Comparison of ENCODE assay signal across 30 cellular contexts in the genomic region with DNA sequence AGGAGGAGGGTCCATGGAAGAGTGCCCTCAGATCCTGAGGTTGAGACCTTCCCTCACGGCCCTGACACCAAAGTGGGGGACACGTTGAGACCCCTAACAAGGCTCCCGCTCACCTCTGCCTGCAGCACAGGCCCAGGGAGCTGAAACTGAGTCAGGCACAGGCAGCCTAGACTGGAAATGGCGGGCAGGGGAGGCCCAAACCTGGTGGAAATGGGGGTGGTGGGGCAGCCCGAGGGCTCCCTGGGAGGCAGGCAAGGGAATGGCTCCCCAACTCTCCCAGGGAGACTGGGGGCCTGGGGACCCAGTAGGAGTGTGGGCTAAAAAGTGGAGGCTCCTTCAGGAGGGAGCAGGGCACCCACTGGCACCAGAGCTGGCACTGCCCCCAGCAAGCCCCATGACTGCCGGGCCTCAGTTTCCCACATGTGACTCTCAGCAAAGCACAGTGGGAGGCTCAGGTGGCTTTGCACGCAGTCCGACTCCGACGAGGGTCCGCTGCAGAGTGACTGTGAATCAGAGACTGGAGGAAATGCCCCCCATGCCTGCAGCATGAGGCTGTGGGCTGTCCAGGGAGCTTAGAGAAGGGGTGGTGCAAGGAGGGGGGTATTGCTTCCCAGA. TPM values are rescaled to one million over a fixed set of nuclear protein-coding genes. Genes with fewer than 3 reads are reported as not detected.
DNase-seq lines count a peak whose midpoint lies in the region; ATAC-seq, FAIRE-seq and TF ChIP-seq lines count a peak whose summit lies in the region.
"Had no signal": no experiment of that assay in that cellular context is flagged by ENCODE, and none has a peak within 500 bp of the region (broad histone marks: within the 10 kb centered on the region; RNA-seq: fewer than 3 reads in every experiment).

No MANE protein-coding gene starts in this region.

- ATAC-seq in SK-N-SH treated with all-trans-retinoic acid at 6 μM for 48 hours: no peak
- no peak for ATAC-seq in K562
- ATAC-seq: sciatic nerve, T-cell had no signal

- no peak for TF ChIP-seq POLR2A in K562 (conservative IDR thresholded peaks at IDR 0.05)

- peaks cover 38% of the 10 kb centered on the region for H3K27me3 ChIP-seq in SK-N-SH (ENCODE audit: insufficient read depth)
- peaks cover 12 to 45% of the 10 kb centered on the region in 2 experiments; a peak in 3 of 5 replicates for H3K27me3 ChIP-seq in K562 (ENCODE audit: control insufficient read depth in 2 of 2, insufficient read depth in 2 of 2, low read length in 2 of 2)
- peaks cover 13 to 54% (median 38%) of the 10 kb centered on the region in 3 experiments for H3K27me3 ChIP-seq in neuronal stem cell (ENCODE audit: control insufficient read depth in 3 of 3, insufficient read depth in 3 of 3, low read depth in 1 of 3, low read length in 3 of 3)
- peaks cover 25 to 30% of the 10 kb centered on the region in 2 donors for H3K27me3 ChIP-seq in small intestine (ENCODE audit: control insufficient read depth in 2 of 2, insufficient read depth in 2 of 2, low read length in 2 of 2)
- H3K27me3 ChIP-seq: SJCRH30 had no signal

- peak overlapping the region; percentile 16 for H2BK12ac ChIP-seq in neuronal stem cell (ENCODE audit: low read length)

- in situ Hi-C loops in K562 (cut with MboI) (no loop called here), GM13976 (cut with MboI; ENCODE audit: low sequenced_read_pairs, unreplicated experiment) (no loop called here)

- H3K36me3 ChIP-seq in SK-N-SH (replicated peaks in 1 of 2; ENCODE audit: control insufficient read depth in 1 of 2, insufficient read depth in 2 of 2, low read length in 1 of 2) (no peaks in the 10 kb centered on the region), K562 (ENCODE audit: control insufficient read depth, insufficient read depth, low read length) (no peaks in the 10 kb centered on the region), neuronal stem cell (replicated peaks in 1 of 2; ENCODE audit: control insufficient read depth in 2 of 2, insufficient read depth in 2 of 2, low read length in 2 of 2) (no peaks in the 10 kb centered on the region), small intestine (ENCODE audit: control insufficient read depth in 2 of 2, insufficient read depth in 2 of 2, low read length in 2 of 2) (no peaks in the 10 kb centered on the region)
- H3K36me3 ChIP-seq: brain microvascular endothelial cell, SJCRH30 had no signal

- peaks cover 32 to 55% (median 47%) of the 10 kb centered on the region in 7 donors for H3K9me3 Mint-ChIP-seq in CD14-positive monocyte
- H3K9me3 Mint-ChIP-seq: activated naive CD4-positive, alpha-beta T cell treated with anti-CD3 and anti-CD28 coated beads for 36 hours; T-cell had no signal

- H4K8ac ChIP-seq in neuronal stem cell (ENCODE audit: low read depth, low read length): no peak overlapping the region

- H3K4me1 ChIP-seq in SK-N-SH (ENCODE audit: control insufficient read depth in 1 of 2, insufficient read depth in 2 of 2, low read depth in 1 of 2, low read length in 1 of 2): no peaks in the 10 kb centered on the region
- H3K4me1 ChIP-seq in K562 (replicated peaks in 1 of 2; ENCODE audit: control insufficient read depth in 2 of 2, insufficient read depth in 2 of 2, low read length in 2 of 2): peaks cover 3 to 36% of the 10 kb centered on the region in 2 experiments; a peak in 3 of 5 replicates
- H3K4me1 ChIP-seq in neuronal stem cell (ENCODE audit: control insufficient read depth in 2 of 2, insufficient read depth in 1 of 2, low read depth in 1 of 2, low read length in 2 of 2): no peaks in the 10 kb centered on the region
- no peaks in the 10 kb centered on the region for H3K4me1 ChIP-seq in small intestine (ENCODE audit: control insufficient read depth in 2 of 2, insufficient read depth in 1 of 2, low read depth in 1 of 2, low read length in 1 of 2)
- H3K4me1 ChIP-seq: parathyroid adenoma, SJCRH30 had no signal

- no peak overlapping the region for H4K91ac ChIP-seq in neuronal stem cell (ENCODE audit: low read depth, low read length, poor library complexity)

- no peak overlapping the region for H3K27ac ChIP-seq in SK-N-SH (ENCODE audit: low read depth in 2 of 2, low read length in 1 of 2)
- no peak overlapping the region for H3K27ac ChIP-seq in K562 (ENCODE audit: extremely low read depth, low read depth, low read length)
- H3K27ac ChIP-seq in neuronal stem cell (replicated peaks; ENCODE audit: low read length): no peak overlapping the region
- no peak overlapping the region for H3K27ac ChIP-seq in small intestine (ENCODE audit: low read depth in 1 of 2, low read length in 1 of 2)
- H3K27ac ChIP-seq: 22Rv1, brain microvascular endothelial cell, parathyroid adenoma, SJCRH30 had no signal

- H3K27ac Mint-ChIP-seq in CD14-positive monocyte: no peak overlapping the region
- H3K27ac Mint-ChIP-seq: activated CD4-positive, alpha-beta memory T cell treated with anti-CD3 and anti-CD28 coated beads for 36 hours; activated naive CD4-positive, alpha-beta T cell treated with anti-CD3 and anti-CD28 coated beads for 36 hours; CD4-positive, CD25-positive, alpha-beta regulatory T cell; T-cell had no signal

- H3K9ac ChIP-seq in SK-N-SH (no peak overlapping the region), K562 (ENCODE audit: insufficient read depth in 1 of 2, low read depth in 2 of 2, low read length in 2 of 2) (no peak overlapping the region), neuronal stem cell (ENCODE audit: low read depth, low read length, poor library complexity) (no peak overlapping the region)
- H3K9ac ChIP-seq: parathyroid adenoma had no signal

- POLR2A ChIA-PET in SK-N-SH (lab: Yijun Ruan, JAX) (no interaction called here), K562 (lab: Yijun Ruan, JAX) (interaction anchor here (0.5 to 1.1 kb wide), 2 partner anchors 42 to 384 kb away, joined by 3 read pairs; no protein-coding TSS in a partner anchor)

- intact Hi-C loops in CD14-positive monocyte (cut with micrococcal nuclease): no loop called here
- intact Hi-C loops in K562 (cut with micrococcal nuclease): no loop called here

- H3F3A ChIP-seq in SK-N-SH (replicated peaks; ENCODE audit: insufficient read depth): no peaks in the 10 kb centered on the region

- H3K9me2 ChIP-seq in SK-N-SH: no peaks in the 10 kb centered on the region

- BruUV-seq in K562 (replicated peaks; lab: Mats Ljungman, UMichigan): no TSS peak

- no CpG with 5 or more reads among the region's 11 CpGs for WGBS in SK-N-SH (ENCODE audit: low lambda C conversion rate)
- whole genome bisulfite sequencing in K562 (ENCODE audit: insufficient coverage, low coverage, missing lambda C conversion rate): 17% methylated on average over 11 of the region's 11 CpGs
- whole genome bisulfite sequencing in neuronal stem cell (ENCODE audit: extremely low coverage in 2 of 2, insufficient read length in 2 of 2, insufficient replicate concordance in 1 of 2), 2 donors: no CpG with 5 or more reads among the region's 11 CpGs
- WGBS in small intestine, 3 donors: 84 to 88% (median 86%) methylated on average over 11 of the region's 11 CpGs

- DNase-seq in SK-N-SH (peak; percentile 21), CD14-positive monocyte (ENCODE audit: low spot score) (peak; percentile 37), K562 (ENCODE audit: extremely low read depth in 1 of 4, low spot score in 3 of 4) (no peak), neuronal stem cell (ENCODE audit: low spot score) (no peak), NCI-H2107 treated with DMSO at 0.1 percent for 48 hours (lab: John Stamatoyannopoulos, UW; ENCODE audit: unreplicated experiment) (no peak), GM13976 (ENCODE audit: low spot score) (no peak), small intestine (no peak)
- DNase-seq: activated naive CD4-positive, alpha-beta T cell treated with anti-CD3 and anti-CD28 coated beads for 36 hours; amniotic stem cell; brain microvascular endothelial cell; CD4-positive, CD25-positive, alpha-beta regulatory T cell; DND-41; GOT3; IMR-90; NCI-H1092 treated with DMSO at 0.1 percent for 48 hours; NCI-H187 treated with DMSO at 0.1 percent for 48 hours; NCI-H524 treated with DMSO at 0.1 percent for 48 hours; NK-92 treated with Interleukin-12 subunit alpha and Interleukin-12 subunit beta, amount 100 ng/mL, for 24 hours; SJCRH30; stimulated activated naive CD4-positive, alpha-beta T cell had no signal

- peak overlapping the region; percentile 80 for H3K23ac ChIP-seq in neuronal stem cell (ENCODE audit: low read depth, low read length, poor library complexity)

- H3K27me3 Mint-ChIP-seq in CD14-positive monocyte (ENCODE audit: low read depth in 3 of 3): peaks cover 47 to 57% (median 49%) of the 10 kb centered on the region in 3 donors

- H3K9me3 ChIP-seq in SK-N-SH: no peaks in the 10 kb centered on the region
- no peaks in the 10 kb centered on the region for H3K9me3 ChIP-seq in K562 (replicated peaks; ENCODE audit: control insufficient read depth, insufficient read depth, low read depth, low read length)
- H3K9me3 ChIP-seq in neuronal stem cell (replicated peaks in 1 of 2; ENCODE audit: control insufficient read depth in 2 of 2, insufficient read depth in 1 of 2, low read depth in 1 of 2, low read length in 2 of 2): peaks cover 13 to 29% of the 10 kb centered on the region in 2 donors
- H3K9me3 ChIP-seq in small intestine (ENCODE audit: control insufficient read depth, low read depth): peaks cover 5% of the 10 kb centered on the region

- H2AK5ac ChIP-seq in neuronal stem cell (ENCODE audit: low read depth, low read length): no peak overlapping the region

- TF ChIP-seq RAD21 in SK-N-SH (IDR thresholded peaks at IDR 0.05; ENCODE audit: low read length): no peak
- TF ChIP-seq RAD21 in K562 (CRISPR knock-in tag; conservative IDR thresholded peaks at IDR 0.05 in 1 of 2, IDR thresholded peaks at IDR 0.05 in 1 of 2): no peak

- TF ChIP-seq EP300 in SK-N-SH (IDR thresholded peaks at IDR 0.05; ENCODE audit: borderline replicate concordance in 1 of 2, low read depth in 1 of 2, low read length in 1 of 2) (no peak), K562 (IDR thresholded peaks at IDR 0.05; ENCODE audit: low read length) (no peak)

- no peak overlapping the region for H2AFZ ChIP-seq in SK-N-SH (ENCODE audit: low read depth)
- H2AFZ ChIP-seq in K562 (ENCODE audit: low read depth, low read length): 0 out of 2 replicates have a peak overlapping the region, but pooled peaks have one; percentile 39
- H2AFZ ChIP-seq in neuronal stem cell (ENCODE audit: low read length): no peak overlapping the region
- H2AFZ ChIP-seq: parathyroid adenoma had no signal

- peaks cover 3 to 11% of the 10 kb centered on the region in 2 donors for H3K36me3 Mint-ChIP-seq in CD14-positive monocyte
- H3K36me3 Mint-ChIP-seq: CD4-positive, CD25-positive, alpha-beta regulatory T cell had no signal

- no peak for FAIRE-seq in K562 (lab: Jason Lieb, UNC)
- no peak for FAIRE-seq in small intestine (lab: Jason Lieb, UNC)
- FAIRE-seq: urothelium cell line had no signal

- H4K20me1 ChIP-seq in SK-N-SH (ENCODE audit: insufficient read depth) (no peaks in the 10 kb centered on the region), K562 (replicated peaks; ENCODE audit: control insufficient read depth, insufficient read depth, low read length) (no peaks in the 10 kb centered on the region)

- peak overlapping the region; percentile 47 for H2BK120ac ChIP-seq in neuronal stem cell (ENCODE audit: low read depth, low read length)

- TF ChIP-seq CTCF in SK-N-SH (IDR thresholded peaks at IDR 0.05) (no peak), CD14-positive monocyte (IDR thresholded peaks at IDR 0.05) (no peak), K562 (IDR thresholded peaks at IDR 0.05 in 2 of 3, conservative IDR thresholded peaks at IDR 0.05 in 1 of 3; ENCODE audit: insufficient read depth in 2 of 3, low read depth in 1 of 3, low read length in 3 of 3) (no peak), GM13976 (IDR thresholded peaks at IDR 0.05; ENCODE audit: borderline replicate concordance, control extremely low read depth, extremely low read depth, insufficient read depth, missing control alignments) (no peak)

- H3K79me1 ChIP-seq in neuronal stem cell (ENCODE audit: low read depth, low read length): peaks cover 3% of the 10 kb centered on the region

- CTCF ChIA-PET in SK-N-SH (lab: Yijun Ruan, JAX): interaction anchor here (0.9 to 2.4 kb wide), 2 partner anchors 13 to 113 kb away, joined by 3 to 11 read pairs; no protein-coding TSS in a partner anchor
- CTCF ChIA-PET in K562 (lab: Yijun Ruan, JAX; ENCODE audit: low intra/inter-chr PET ratio): interaction anchor here (0.6 kb wide), 1 partner anchor 24 kb away, joined by 3 read pairs; no protein-coding TSS in a partner anchor

- no peak overlapping the region for H3K4me2 ChIP-seq in SK-N-SH
- peak overlapping the region; percentile 25; the same call in 1 of the 2 replicates for H3K4me2 ChIP-seq in K562 (ENCODE audit: insufficient read depth, low read length)
- no peak overlapping the region for H3K4me2 ChIP-seq in neuronal stem cell (ENCODE audit: insufficient read depth, low read length, poor library complexity, severe bottlenecking)

- H3K79me2 ChIP-seq in SK-N-SH (ENCODE audit: insufficient read depth): no peaks in the 10 kb centered on the region
- H3K79me2 ChIP-seq in K562 (ENCODE audit: control insufficient read depth, insufficient read depth, low read length): no peaks in the 10 kb centered on the region
- H3K79me2 ChIP-seq: parathyroid adenoma had no signal

- H2BK15ac ChIP-seq in neuronal stem cell (ENCODE audit: low read length): no peak overlapping the region

- H3K4me3 ChIP-seq in SK-N-SH (ENCODE audit: low read depth in 2 of 2, low read length in 1 of 2) (no peak overlapping the region), K562 (no peak overlapping the region), neuronal stem cell (ENCODE audit: low read length in 2 of 2) (no peak overlapping the region), small intestine (ENCODE audit: low read depth in 1 of 2, low read length in 2 of 2) (no peak overlapping the region)
- H3K4me3 ChIP-seq: SJCRH30 had no signal

- no peaks in the 10 kb centered on the region for H3K4me1 Mint-ChIP-seq in CD14-positive monocyte

- peak overlapping the region; percentile 71 for H3K14ac ChIP-seq in neuronal stem cell (ENCODE audit: low read length)

- peak overlapping the region; percentile 66 for H2BK5ac ChIP-seq in neuronal stem cell (ENCODE audit: low read length)

- no peak overlapping the region for H3K18ac ChIP-seq in neuronal stem cell (ENCODE audit: low read length)

- no peak overlapping the region for H3K4ac ChIP-seq in neuronal stem cell (ENCODE audit: low read length)

- peak overlapping the region in 1 of 2 donors; percentile 51 for H3K4me3 Mint-ChIP-seq in CD14-positive monocyte
- H3K4me3 Mint-ChIP-seq: activated CD4-positive, alpha-beta memory T cell treated with anti-CD3 and anti-CD28 coated beads for 36 hours; activated naive CD4-positive, alpha-beta T cell treated with anti-CD3 and anti-CD28 coated beads for 36 hours; T-cell had no signal

- H3K9me1 ChIP-seq in K562 (ENCODE audit: control insufficient read depth, insufficient read depth, low read length): no peaks in the 10 kb centered on the region

RNA-seq across cellular contexts. Expression of a gene that starts 5.9 kb away (rescaled TPM):
- polyA plus RNA-seq in SK-N-SH (2012; rRNA removed) (not detected in 2 replicates), CD14-positive monocyte (not detected), K562 (2011; rRNA removed) (not detected in 2 replicates), K562 (2014; fragmentation: Illumina TruSeq; extraction: Trizol) (not detected in 2 replicates), K562 (2014; fragmentation: Nextera tagmentation; extraction: Ambion mirVana) (not detected), K562 (2014; rRNA removed) (not detected in 2 replicates), small intestine (not detected)
- not detected in 2 replicates for polyA plus RNA-seq in SK-N-SH (2012; cell fraction: cytosol; rRNA removed)
- not detected in 2 replicates for polyA plus RNA-seq in SK-N-SH (2012; cell fraction: nucleus; rRNA removed)
- not detected in 2 replicates for total RNA-seq in K562 (2011; cell fraction: chromatin; rRNA removed; ENCODE audit: low replicate concordance)
- total RNA-seq in K562 (2011; cell fraction: nucleolus; rRNA removed): not detected in 2 replicates
- not detected in 2 replicates for total RNA-seq in K562 (2011; cell fraction: nucleoplasm; rRNA removed)
- total RNA-seq in K562 (2014; rRNA removed) (not detected in 2 replicates), K562 (2014; rRNA removed; fragmentation: Illumina TruSeq; extraction: Trizol) (not detected in 2 replicates), K562 (2015; rRNA removed; fragmentation: Illumina TruSeq; extraction: Trizol) (not detected in 2 replicates), K562 (2021) (not detected in 2 replicates)
- 0.12 TPM in 1 of 2 replicates, not detected in the other for polyA plus RNA-seq in K562 (2011; cell fraction: cytosol; rRNA removed)
- 0.20 TPM in 1 of 2 replicates, not detected in the other for polyA plus RNA-seq in K562 (2011; cell fraction: nucleus; rRNA removed)
- not detected in 2 replicates for polyA plus RNA-seq in K562 (2012)
- not detected in 2 replicates for polyA minus RNA-seq in K562 (2011; rRNA and poly(A)+ RNA removed)
- polyA minus RNA-seq in K562 (2011; cell fraction: cytosol; rRNA and poly(A)+ RNA removed): not detected in 2 replicates
- polyA minus RNA-seq in K562 (2011; cell fraction: nucleus; rRNA and poly(A)+ RNA removed): 0.27 TPM in 1 of 2 replicates, not detected in the other
- not detected for polyA plus RNA-seq in neuronal stem cell (2013, experiment 1 of 2)
- polyA plus RNA-seq in neuronal stem cell (2013, experiment 2 of 2): not detected
- total RNA-seq: activated CD4-positive, alpha-beta memory T cell treated with anti-CD3 and anti-CD28 coated beads for 36 hours; activated naive CD4-positive, alpha-beta T cell treated with anti-CD3 and anti-CD28 coated beads for 36 hours; CD4-positive, CD25-positive, alpha-beta regulatory T cell; IMR-90; liver; sciatic nerve; SJCRH30; T-cell; temporal lobe had no signal
- polyA plus RNA-seq: CD4-positive, CD25-positive, alpha-beta regulatory T cell; IMR-90; liver; neural cell had no signal

RNA-seq across cellular contexts. Expression of a gene that starts 53.3 kb away (rescaled TPM):
- polyA plus RNA-seq in SK-N-SH (2012; rRNA removed): 14.5 and 14.9 TPM in 2 replicates
- 5.2 and 6.2 TPM in 2 replicates for polyA plus RNA-seq in SK-N-SH (2012; cell fraction: cytosol; rRNA removed)
- polyA plus RNA-seq in SK-N-SH (2012; cell fraction: nucleus; rRNA removed): 74.4 and 110 TPM in 2 replicates
- 1 to 10 TPM; 2.6 to 4.8 TPM for polyA plus RNA-seq in CD14-positive monocyte
- 74.2 and 130 TPM in 2 replicates for total RNA-seq in K562 (2011; cell fraction: chromatin; rRNA removed; ENCODE audit: low replicate concordance)
- total RNA-seq in K562 (2011; cell fraction: nucleolus; rRNA removed): 56.7 and 60.5 TPM in 2 replicates
- total RNA-seq in K562 (2011; cell fraction: nucleoplasm; rRNA removed): 48.0 and 51.4 TPM in 2 replicates
- 4.5 and 5.4 TPM in 2 replicates for total RNA-seq in K562 (2014; rRNA removed)
- total RNA-seq in K562 (2014; rRNA removed; fragmentation: Illumina TruSeq; extraction: Trizol): 1.5 TPM in 2 replicates
- total RNA-seq in K562 (2015; rRNA removed; fragmentation: Illumina TruSeq; extraction: Trizol): 2.6 and 2.9 TPM in 2 replicates
- 12.4 and 14.6 TPM in 2 replicates for total RNA-seq in K562 (2021)
- 3.5 and 7.2 TPM in 2 replicates for polyA plus RNA-seq in K562 (2011; rRNA removed)
- polyA plus RNA-seq in K562 (2011; cell fraction: cytosol; rRNA removed): 3.2 and 3.4 TPM in 2 replicates
- polyA plus RNA-seq in K562 (2011; cell fraction: nucleus; rRNA removed): 46.4 and 58.8 TPM in 2 replicates
- polyA plus RNA-seq in K562 (2012): 5.4 and 8.3 TPM in 2 replicates
- 3.3 and 4.7 TPM in 2 replicates for polyA plus RNA-seq in K562 (2014; fragmentation: Illumina TruSeq; extraction: Trizol)
- polyA plus RNA-seq in K562 (2014; fragmentation: Nextera tagmentation; extraction: Ambion mirVana): under 1 TPM; 0.21 to 0.27 TPM
- 5.8 and 9.2 TPM in 2 replicates for polyA plus RNA-seq in K562 (2014; rRNA removed)
- 2.9 and 3.6 TPM in 2 replicates for polyA minus RNA-seq in K562 (2011; rRNA and poly(A)+ RNA removed)
- 3.3 TPM in 2 replicates for polyA minus RNA-seq in K562 (2011; cell fraction: cytosol; rRNA and poly(A)+ RNA removed)
- polyA minus RNA-seq in K562 (2011; cell fraction: nucleus; rRNA and poly(A)+ RNA removed): 12.8 and 18.4 TPM in 2 replicates
- polyA plus RNA-seq in neuronal stem cell (2013, experiment 1 of 2): 8.6 TPM
- polyA plus RNA-seq in neuronal stem cell (2013, experiment 2 of 2): 8.7 TPM
- 10 to 100 TPM in 1 of 3 donors, 1 to 10 TPM in 2; 8.5 to 10.5 (median 9.2) TPM for polyA plus RNA-seq in small intestine

Comparison
In these comparisons a context has a peak if more than half of its experiments do, and no peak if none do; other contexts are left out.
1. DNase-seq: peak in SK-N-SH (single experiment) and CD14-positive monocyte (single experiment); none in K562 (0 of 4), neuronal stem cell (single experiment), NCI-H2107 treated with DMSO at 0.1 percent for 48 hours (single experiment), GM13976 (single experiment) and small intestine (single experiment).